8 cellular contexts compared by ENCODE assay signal in the genomic region with DNA sequence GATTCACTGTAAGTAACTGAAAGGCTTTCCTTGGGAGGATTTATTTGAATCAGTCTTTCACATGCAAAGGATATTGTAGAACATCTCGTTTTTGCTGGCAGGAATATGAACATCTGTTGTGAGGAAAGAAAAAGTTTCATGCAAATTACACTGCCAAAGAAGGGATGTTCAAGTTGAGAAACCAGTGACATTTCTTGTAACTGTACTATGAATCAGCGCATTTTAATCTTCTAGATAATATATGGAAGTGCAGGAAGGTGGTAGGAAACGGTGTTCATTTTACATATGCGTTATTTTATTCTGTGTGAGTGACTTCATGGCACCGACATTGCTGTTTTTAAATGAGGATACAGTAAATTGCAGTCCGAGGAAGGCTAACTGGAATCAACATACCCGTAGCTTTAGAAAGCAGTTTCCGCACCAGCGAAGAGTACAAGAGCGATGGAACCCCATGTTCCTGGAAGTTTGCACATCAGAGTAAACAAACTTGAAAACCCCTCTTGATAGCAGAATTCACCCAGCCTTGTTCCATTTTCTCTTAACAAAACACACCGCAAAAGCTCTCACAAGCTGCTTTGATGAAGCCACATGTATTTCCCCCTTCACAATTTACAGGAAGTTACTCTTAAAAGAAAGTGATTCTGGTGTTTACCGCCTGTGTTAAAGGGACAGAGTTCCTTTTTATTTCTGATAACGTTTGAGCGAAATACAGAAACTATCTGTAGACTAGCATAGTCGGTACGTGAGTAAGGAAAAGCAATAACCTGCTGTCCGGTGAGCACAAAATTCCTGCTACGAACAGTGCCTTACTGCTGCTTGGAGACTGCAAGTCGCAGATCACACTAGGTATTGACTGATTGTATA. TPM values are rescaled to one million over a fixed set of nuclear protein-coding genes. Genes with fewer than 3 reads are reported as not detected.
DNase-seq lines count a peak whose midpoint lies in the region; ATAC-seq and TF ChIP-seq lines count a peak whose summit lies in the region.

No MANE protein-coding gene starts in this region.

- H3K9me3 Mint-ChIP-seq in chondrocyte (ENCODE audit: low read depth), result no peaks in the 10 kb centered on the region
- no peaks in the 10 kb centered on the region for H3K9me3 Mint-ChIP-seq in memory B cell
- peaks cover 7% of the 10 kb centered on the region for H3K9me3 Mint-ChIP-seq in type B pancreatic cell

- CTCF ChIA-PET in BJ (lab: Yijun Ruan, JAX), result no interaction called here

- TF ChIP-seq CTCF in BJ (IDR thresholded peaks at IDR 0.05; ENCODE audit: insufficient read depth, low read depth, low read length) (no peak), chondrocyte (IDR thresholded peaks at IDR 0.05) (no peak), type B pancreatic cell (conservative IDR thresholded peaks at IDR 0.05) (no peak)

- POLR2A ChIA-PET in BJ (lab: Charles Lee), result no interaction called here

- peak; percentile 32 for ATAC-seq in GM19328 (IDR thresholded peaks at IDR 0.05; ENCODE audit: unreplicated experiment)
- ATAC-seq in HG03378 (IDR thresholded peaks at IDR 0.05; ENCODE audit: unreplicated experiment), result peak; percentile 47
- peak; percentile 74 for ATAC-seq in T-helper 17 cell
- ATAC-seq in memory B cell (ENCODE audit: low read depth), result peak; percentile 83

- H3K4me3 Mint-ChIP-seq in T-helper 17 cell (peak overlapping the region; percentile 99), chondrocyte (ENCODE audit: unreplicated experiment) (peak overlapping the region; percentile 61), memory B cell (peak overlapping the region; percentile 93), type B pancreatic cell (peak overlapping the region; percentile 82)

- H3K27me3 Mint-ChIP-seq in T-helper 17 cell, result no peaks in the 10 kb centered on the region
- peaks cover 5% of the 10 kb centered on the region for H3K27me3 Mint-ChIP-seq in chondrocyte (ENCODE audit: low read depth)
- no peaks in the 10 kb centered on the region for H3K27me3 Mint-ChIP-seq in memory B cell
- H3K27me3 Mint-ChIP-seq in type B pancreatic cell, result peaks cover 21% of the 10 kb centered on the region

- peaks cover 56% of the 10 kb centered on the region for H3K4me1 Mint-ChIP-seq in T-helper 17 cell
- H3K4me1 Mint-ChIP-seq in chondrocyte (ENCODE audit: low read depth), result peaks cover 22% of the 10 kb centered on the region
- peaks cover 46% of the 10 kb centered on the region for H3K4me1 Mint-ChIP-seq in memory B cell
- H3K4me1 Mint-ChIP-seq in type B pancreatic cell (ENCODE audit: unreplicated experiment), result peaks cover 30% of the 10 kb centered on the region

- H3K4me3 ChIP-seq in BJ (ENCODE audit: low read depth, low read length), result peak overlapping the region; percentile 28

- H3K36me3 ChIP-seq in BJ (ENCODE audit: control insufficient read depth, insufficient read depth, low read length), result peaks cover 8% of the 10 kb centered on the region; the same call in 1 of the 2 replicates

- H3K27ac Mint-ChIP-seq in T-helper 17 cell (peak overlapping the region; percentile 98), chondrocyte (ENCODE audit: unreplicated experiment) (peak overlapping the region; percentile 9), memory B cell (peak overlapping the region; percentile 97), type B pancreatic cell (peak overlapping the region; percentile 95)

- H3K36me3 Mint-ChIP-seq in T-helper 17 cell (ENCODE audit: low read depth) (peaks cover 16% of the 10 kb centered on the region), chondrocyte (ENCODE audit: low read depth) (no peaks in the 10 kb centered on the region), memory B cell (peaks cover 10% of the 10 kb centered on the region), type B pancreatic cell (peaks cover 12% of the 10 kb centered on the region)

- DNase-seq in BJ (ENCODE audit: low read depth), result no peak
- peak in 2 of 3 donors; percentile 24 to 25 for DNase-seq in T-helper 17 cell
- DNase-seq in chondrocyte (ENCODE audit: low spot score), result no peak
- peak; percentile 30 to 54 for DNase-seq in memory B cell (ENCODE audit: low spot score in 2 of 2)
- no peak for DNase-seq in type B pancreatic cell (ENCODE audit: extremely low spot score, unreplicated experiment)
- DNase-seq in NCI-H1436 (lab: John Stamatoyannopoulos, UW), result no peak

- H3K27me3 ChIP-seq in BJ (ENCODE audit: control insufficient read depth, insufficient read depth, low read length), result no peaks in the 10 kb centered on the region

- no peaks in the 10 kb centered on the region for H3K9me3 ChIP-seq in T-helper 17 cell (ENCODE audit: control insufficient read depth, low read length, poor library complexity, severe bottlenecking)

RNA-seq across cellular contexts. Expression of gene PRDM1, which starts 11.5 kb away (rescaled TPM):
- 4.6 and 5.2 TPM in 2 replicates for polyA plus RNA-seq in BJ (2011; rRNA removed)
- 10.7 and 12.6 TPM in 2 replicates for polyA minus RNA-seq in BJ (2011; rRNA and poly(A)+ RNA removed)
- total RNA-seq in T-helper 17 cell, result 100 to 1,000 TPM; 122 to 141 TPM
- total RNA-seq in chondrocyte, result 0.08 to 0.15 TPM (median 0.15 TPM) in 3 replicates
- 15.5 and 35.5 TPM in 2 replicates for total RNA-seq in type B pancreatic cell (ENCODE audit: low replicate concordance)

Comparison
In these comparisons a context has a peak if more than half of its experiments do, and no peak if none do; other contexts are left out.
1. DNase-seq: peak in T-helper 17 cell (2 of 3) and memory B cell (2 of 2); none in BJ (single experiment), chondrocyte (single experiment), type B pancreatic cell (single experiment) and NCI-H1436 (single experiment).
2. ATAC-seq: peak in every context shown above with its lines; median percentile 83 in memory B cell; 74 in T-helper 17 cell; 47 in HG03378; 32 in GM19328.
3. H3K27ac Mint-ChIP-seq: peak in every context shown above with its lines; median percentile 98 in T-helper 17 cell; 97 in memory B cell; 95 in type B pancreatic cell; 9 in chondrocyte.
4. RNA of gene PRDM1, which starts 11.5 kb away (total RNA-seq): 122 to 141 TPM in T-helper 17 cell and 15.5 to 35.5 TPM in type B pancreatic cell; 0.08 to 0.15 TPM in chondrocyte; every median in the first group is over 10 times any median in the second.
5. Peak in every context shown above with its lines, with median percentiles within 50 percentile points of each other: H3K4me3 Mint-ChIP-seq.